In the genomic region with DNA sequence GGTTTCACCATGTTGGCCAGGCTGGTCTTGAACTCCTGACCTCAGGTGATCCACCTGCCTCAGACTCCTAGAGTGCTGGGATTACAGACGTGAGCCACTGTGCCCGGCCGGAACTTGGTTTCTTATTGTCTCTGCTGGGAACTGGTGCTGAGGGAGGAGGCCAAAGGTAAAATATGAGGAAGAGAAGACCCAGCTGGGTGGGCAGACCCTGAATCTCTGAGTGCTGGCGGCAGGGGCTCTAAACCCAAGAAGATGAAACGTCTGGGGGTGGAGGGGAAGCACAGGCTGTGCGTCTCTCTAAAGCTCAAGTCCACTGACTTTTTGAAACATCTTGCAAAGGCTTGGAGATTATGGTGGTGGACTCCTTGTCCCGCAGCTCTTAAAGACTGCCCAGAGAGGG, we compare ENCODE assay signal across 18 cellular contexts.
DNase-seq lines count a peak whose midpoint lies in the region; ATAC-seq and TF ChIP-seq lines count a peak whose summit lies in the region.
"Had no signal": no experiment of that assay in that cellular context is flagged by ENCODE, and none has a peak within 500 bp of the region (broad histone marks: within the 10 kb centered on the region; RNA-seq: fewer than 3 reads in every experiment).

No MANE protein-coding gene starts in this region.

- H3K79me2 ChIP-seq in PC-9 (ENCODE audit: low read depth), result no peaks in the 10 kb centered on the region

- POLR2A ChIA-PET in PC-9 (lab: Charles Lee; ENCODE audit: unreplicated experiment), result no interaction called here

- TF ChIP-seq CTCF in coronary artery (IDR thresholded peaks at IDR 0.05) (no peak), PC-9 (conservative IDR thresholded peaks at IDR 0.05) (no peak)

- peak overlapping the region; percentile 25 for H2AK5ac ChIP-seq in neuronal stem cell (ENCODE audit: low read depth, low read length)

- H3K4me1 ChIP-seq in neuronal stem cell (ENCODE audit: control insufficient read depth in 2 of 2, insufficient read depth in 1 of 2, low read depth in 1 of 2, low read length in 2 of 2), result no peaks in the 10 kb centered on the region
- H3K4me1 ChIP-seq in PC-9 (replicated peaks; ENCODE audit: insufficient read depth), result peaks cover 4% of the 10 kb centered on the region
- H3K4me1 ChIP-seq: BLaER1 had no signal

- CTCF ChIA-PET in activated CD8-positive, alpha-beta memory T cell treated with anti-CD3 and anti-CD28 coated beads, Interleukin-2, amount 10 ng/mL, durations not matched to agents 7 days and 5 days (lab: Charles Lee), result no interaction called here
- CTCF ChIA-PET in PC-9 (lab: Charles Lee), result interaction anchor here (0.6 kb wide), 1 partner anchor 759 kb away, joined by 9 read pairs; no protein-coding TSS in a partner anchor

- no peak overlapping the region for H2BK15ac ChIP-seq in neuronal stem cell (ENCODE audit: low read length)

- no CpG with 5 or more reads among the region's 7 CpGs for WGBS in neuronal stem cell (ENCODE audit: extremely low coverage in 2 of 2, insufficient read length in 2 of 2, insufficient replicate concordance in 1 of 2), 2 donors

- H3K4me1 Mint-ChIP-seq in activated CD8-positive, alpha-beta memory T cell treated with anti-CD3 and anti-CD28 coated beads, Interleukin-2, amount 10 ng/mL, durations not matched to agents 7 days and 5 days, result no peaks in the 10 kb centered on the region

- no peak for ATAC-seq in activated CD8-positive, alpha-beta memory T cell treated with anti-CD3 and anti-CD28 coated beads, Interleukin-2, amount 10 ng/mL, durations not matched to agents 7 days and 5 days
- no peak for ATAC-seq in HG02571 (IDR thresholded peaks at IDR 0.05; ENCODE audit: unreplicated experiment)
- ATAC-seq: HepG2 had no signal

- H3K27ac ChIP-seq in coronary artery (no peak overlapping the region), neuronal stem cell (replicated peaks; ENCODE audit: low read length) (no peak overlapping the region), PC-9 (no peak overlapping the region)
- H3K27ac ChIP-seq: BLaER1, GM23248 had no signal

- no peaks in the 10 kb centered on the region for H3K9me3 ChIP-seq in neuronal stem cell (replicated peaks in 1 of 2; ENCODE audit: control insufficient read depth in 2 of 2, insufficient read depth in 1 of 2, low read depth in 1 of 2, low read length in 2 of 2)
- H3K9me3 ChIP-seq in PC-9 (ENCODE audit: insufficient read depth, low read depth), result no peaks in the 10 kb centered on the region

- no peak overlapping the region for H3K27ac Mint-ChIP-seq in activated CD8-positive, alpha-beta memory T cell treated with anti-CD3 and anti-CD28 coated beads, Interleukin-2, amount 10 ng/mL, durations not matched to agents 7 days and 5 days

- H3K9me2 ChIP-seq in PC-9 (ENCODE audit: insufficient read depth), result no peaks in the 10 kb centered on the region

- no peaks in the 10 kb centered on the region for H3K9me3 Mint-ChIP-seq in activated CD8-positive, alpha-beta memory T cell treated with anti-CD3 and anti-CD28 coated beads, Interleukin-2, amount 10 ng/mL, durations not matched to agents 7 days and 5 days (ENCODE audit: low read depth)

- H2AFZ ChIP-seq in neuronal stem cell (ENCODE audit: low read length), result no peak overlapping the region
- no peak overlapping the region for H2AFZ ChIP-seq in PC-9
- H2AFZ ChIP-seq: GM23248 had no signal

- no peak overlapping the region for H3K9ac ChIP-seq in neuronal stem cell (ENCODE audit: low read depth, low read length, poor library complexity)
- H3K9ac ChIP-seq: BLaER1, GM23248 had no signal

- H3F3A ChIP-seq in PC-9 (ENCODE audit: insufficient read depth, low read depth), result no peaks in the 10 kb centered on the region

- no peak overlapping the region for H3K14ac ChIP-seq in neuronal stem cell (ENCODE audit: low read length)

- H3K27me3 ChIP-seq in neuronal stem cell (ENCODE audit: control insufficient read depth in 3 of 3, insufficient read depth in 3 of 3, low read depth in 1 of 3, low read length in 3 of 3) (peaks cover 0 to 3% (median 0%) of the 10 kb centered on the region in 3 experiments), PC-9 (ENCODE audit: insufficient read depth, low read depth) (no peaks in the 10 kb centered on the region)
- H3K27me3 ChIP-seq: BLaER1 had no signal

- no peak overlapping the region for H3K23ac ChIP-seq in neuronal stem cell (ENCODE audit: low read depth, low read length, poor library complexity)

- no peaks in the 10 kb centered on the region for H3K27me3 Mint-ChIP-seq in activated CD8-positive, alpha-beta memory T cell treated with anti-CD3 and anti-CD28 coated beads, Interleukin-2, amount 10 ng/mL, durations not matched to agents 7 days and 5 days
- H3K27me3 Mint-ChIP-seq: CD4-positive, alpha-beta memory T cell had no signal

- H3K36me3 Mint-ChIP-seq in activated CD8-positive, alpha-beta memory T cell treated with anti-CD3 and anti-CD28 coated beads, Interleukin-2, amount 10 ng/mL, durations not matched to agents 7 days and 5 days, result no peaks in the 10 kb centered on the region
- H3K36me3 Mint-ChIP-seq: CD14-positive monocyte had no signal

- H3K4me3 Mint-ChIP-seq in activated CD8-positive, alpha-beta memory T cell treated with anti-CD3 and anti-CD28 coated beads, Interleukin-2, amount 10 ng/mL, durations not matched to agents 7 days and 5 days, result no peak overlapping the region
- H3K4me3 Mint-ChIP-seq: CD14-positive monocyte; CD4-positive, alpha-beta memory T cell had no signal

- H3K4me2 ChIP-seq in neuronal stem cell (ENCODE audit: insufficient read depth, low read length, poor library complexity, severe bottlenecking) (no peak overlapping the region), PC-9 (no peak overlapping the region)
- H3K4me2 ChIP-seq: BLaER1 had no signal

- H4K20me1 ChIP-seq in PC-9 (ENCODE audit: insufficient read depth), result no peaks in the 10 kb centered on the region
- H4K20me1 ChIP-seq: BLaER1 had no signal

- DNase-seq in activated CD8-positive, alpha-beta memory T cell treated with anti-CD3 and anti-CD28 coated beads, Interleukin-2, amount 50 U/mL, for 48 hours, result peak; percentile 18
- DNase-seq in activated CD8-positive, alpha-beta memory T cell treated with anti-CD3 and anti-CD28 coated beads, Interleukin-2, amount 10 ng/mL, durations not matched to agents 7 days and 5 days, result no peak
- peak; percentile 56 for DNase-seq in coronary artery (ENCODE audit: low spot score)
- no peak for DNase-seq in neuronal stem cell (ENCODE audit: low spot score)
- peak; percentile 7 for DNase-seq in stimulated activated CD8-positive, alpha-beta memory T cell treated with anti-CD3 and anti-CD28 coated beads, Interleukin-4, amount 100 ng/mL, for 48 hours
- no peak for DNase-seq in cortex of kidney (lab: John Stamatoyannopoulos, UW)
- no peak for DNase-seq in PC-9
- DNase-seq: 8988T; CD4-positive, alpha-beta memory T cell; DMS153; DMS79; GDM1; GM23248; HCEC 1CT had no signal

- H3K4ac ChIP-seq in neuronal stem cell (ENCODE audit: low read length), result no peak overlapping the region

- no peak overlapping the region for H3K4me3 ChIP-seq in coronary artery
- H3K4me3 ChIP-seq in neuronal stem cell (ENCODE audit: low read length in 2 of 2), result no peak overlapping the region
- no peak overlapping the region for H3K4me3 ChIP-seq in PC-9
- H3K4me3 ChIP-seq: BLaER1, GM23248 had no signal

- H2BK12ac ChIP-seq in neuronal stem cell (ENCODE audit: low read length), result no peak overlapping the region

- no peak overlapping the region for H2BK5ac ChIP-seq in neuronal stem cell (ENCODE audit: low read length)

- no peak overlapping the region for H4K8ac ChIP-seq in neuronal stem cell (ENCODE audit: low read depth, low read length)

- H3K36me3 ChIP-seq in neuronal stem cell (replicated peaks in 1 of 2; ENCODE audit: control insufficient read depth in 2 of 2, insufficient read depth in 2 of 2, low read length in 2 of 2) (no peaks in the 10 kb centered on the region), PC-9 (ENCODE audit: low read depth) (no peaks in the 10 kb centered on the region)
- H3K36me3 ChIP-seq: BLaER1 had no signal

- H4K91ac ChIP-seq in neuronal stem cell (ENCODE audit: low read depth, low read length, poor library complexity), result no peak overlapping the region

- BruUV-seq in PC-9 (replicated peaks; lab: Mats Ljungman, UMichigan), result no TSS peak

- H3K79me1 ChIP-seq in neuronal stem cell (ENCODE audit: low read depth, low read length), result no peaks in the 10 kb centered on the region

- no peak overlapping the region for H2BK120ac ChIP-seq in neuronal stem cell (ENCODE audit: low read depth, low read length)

- no peak overlapping the region for H3K18ac ChIP-seq in neuronal stem cell (ENCODE audit: low read length)

- intact Hi-C loops in PC-9 (cut with micrococcal nuclease; ENCODE audit: unreplicated experiment), result no loop called here

Comparison
In these comparisons a context has a peak if more than half of its experiments do, and no peak if none do; other contexts are left out.
1. DNase-seq: peak in activated CD8-positive, alpha-beta memory T cell treated with anti-CD3 and anti-CD28 coated beads, Interleukin-2, amount 50 U/mL, for 48 hours (single experiment), coronary artery (single experiment) and stimulated activated CD8-positive, alpha-beta memory T cell treated with anti-CD3 and anti-CD28 coated beads, Interleukin-4, amount 100 ng/mL, for 48 hours (single experiment); none in activated CD8-positive, alpha-beta memory T cell treated with anti-CD3 and anti-CD28 coated beads, Interleukin-2, amount 10 ng/mL, durations not matched to agents 7 days and 5 days (single experiment), neuronal stem cell (single experiment), cortex of kidney (single experiment) and PC-9 (0 of 2).